In the genomic region with DNA sequence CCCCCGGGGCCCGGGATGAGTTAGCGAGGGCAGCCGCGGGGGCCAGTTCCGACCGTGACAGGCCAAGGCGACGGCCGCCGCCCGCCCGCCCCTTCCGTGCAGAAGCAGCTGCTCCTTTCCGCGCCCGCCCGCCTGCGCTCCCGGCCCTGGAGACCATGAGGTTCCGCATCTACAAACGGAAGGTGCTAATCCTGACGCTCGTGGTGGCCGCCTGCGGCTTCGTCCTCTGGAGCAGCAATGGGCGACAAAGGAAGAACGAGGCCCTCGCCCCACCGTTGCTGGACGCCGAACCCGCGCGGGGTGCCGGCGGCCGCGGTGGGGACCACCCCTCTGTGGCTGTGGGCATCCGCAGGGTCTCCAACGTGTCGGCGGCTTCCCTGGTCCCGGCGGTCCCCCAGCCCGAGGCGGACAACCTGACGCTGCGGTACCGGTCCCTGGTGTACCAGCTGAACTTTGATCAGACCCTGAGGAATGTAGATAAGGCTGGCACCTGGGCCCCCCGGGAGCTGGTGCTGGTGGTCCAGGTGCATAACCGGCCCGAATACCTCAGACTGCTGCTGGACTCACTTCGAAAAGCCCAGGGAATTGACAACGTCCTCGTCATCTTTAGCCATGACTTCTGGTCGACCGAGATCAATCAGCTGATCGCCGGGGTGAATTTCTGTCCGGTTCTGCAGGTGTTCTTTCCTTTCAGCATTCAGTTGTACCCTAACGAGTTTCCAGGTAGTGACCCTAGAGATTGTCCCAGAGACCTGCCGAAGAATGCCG, we compare ENCODE assay signal across 8 cellular contexts. TPM values are rescaled to one million over a fixed set of nuclear protein-coding genes. Genes with fewer than 3 reads are reported as not detected.
DNase-seq lines count a peak whose midpoint lies in the region; ATAC-seq and TF ChIP-seq lines count a peak whose summit lies in the region.

No MANE protein-coding gene starts in this region.

- H3K9me3 Mint-ChIP-seq in MCF 10A (ENCODE audit: unreplicated experiment) = no peaks in the 10 kb centered on the region

- CTCF ChIA-PET in MCF 10A (lab: Yijun Ruan, JAX) = interaction anchor here (0.5 to 2.3 kb wide), 9 partner anchors 10 to 246 kb away, joined by 3 to 13 read pairs (median 4); a partner anchor contains a TSS

- peak overlapping the region; percentile 80 for H3K4me3 ChIP-seq in HL-60 (replicated peaks; ENCODE audit: insufficient read depth, low read length)

- POLR2A ChIA-PET in MCF 10A (lab: Yijun Ruan, JAX) = interaction anchor here (0.5 to 8.1 kb wide), 20 partner anchors 9 to 1030 kb away, joined by 3 to 280 read pairs (median 4); a partner anchor contains a TSS

- DNase-seq in DMS153 (lab: John Stamatoyannopoulos, UW) (peak; percentile 35), HL-60 (ENCODE audit: low read depth in 1 of 2, low spot score in 1 of 2) (peak; percentile 67 to 91), MCF 10A (ENCODE audit: unreplicated experiment) (peak; percentile 46), islet precursor cell (peak; percentile 83), HPDE6-E6E7 (ENCODE audit: extremely low spot score) (no peak)
- peak; percentile 59 for DNase-seq in stimulated activated CD4-positive, alpha-beta T cell treated with anti-CD3 and anti-CD28 coated beads, Interleukin-12 subunit alpha, Interleukin-12 subunit beta, amount 100 ng/mL, for 4 hours

- ATAC-seq in GM19467 (IDR thresholded peaks at IDR 0.05; ENCODE audit: unreplicated experiment) (peak; percentile 20), SK-N-SH treated with all-trans-retinoic acid at 6 μM for 48 hours (peak; percentile 50)

- no peaks in the 10 kb centered on the region for H3K27me3 Mint-ChIP-seq in MCF 10A (ENCODE audit: insufficient read depth, unreplicated experiment)

- H3K27ac Mint-ChIP-seq in MCF 10A (ENCODE audit: low read depth, unreplicated experiment) = peak overlapping the region; percentile 99

- H3K4me1 Mint-ChIP-seq in MCF 10A (ENCODE audit: insufficient read depth, unreplicated experiment) = peaks cover 28% of the 10 kb centered on the region

- H3K4me3 Mint-ChIP-seq in MCF 10A (ENCODE audit: unreplicated experiment) = peak overlapping the region; percentile 99

- no peaks in the 10 kb centered on the region for H3K27me3 ChIP-seq in HL-60 (ENCODE audit: insufficient read depth, poor library complexity, severe bottlenecking)

- intact Hi-C loops in MCF 10A (cut with micrococcal nuclease) = loop anchor here (5.0 kb wide), 1 partner anchor 159 kb away; no protein-coding TSS in a partner anchor

- BruUV-seq in MCF 10A (replicated peaks; lab: Mats Ljungman, UMichigan) = no TSS peak

- no peak for TF ChIP-seq CTCF in HL-60 (IDR thresholded peaks at IDR 0.05; ENCODE audit: insufficient read depth, low read length)
- TF ChIP-seq CTCF in MCF 10A (IDR thresholded peaks at IDR 0.05; ENCODE audit: unreplicated experiment) = no peak

- peak overlapping the region; percentile 96 for H3K27ac ChIP-seq in HL-60 (replicated peaks)

- peaks cover 72% of the 10 kb centered on the region for H3K36me3 Mint-ChIP-seq in MCF 10A (ENCODE audit: insufficient read depth, unreplicated experiment)

TF ChIP-seq in SK-N-SH treated with all-trans-retinoic acid at 6 μM for 48 hours, 23 proteins besides CTCF, POLR2A, EP300 and RAD21:
- TF ChIP-seq, protein P1, sequence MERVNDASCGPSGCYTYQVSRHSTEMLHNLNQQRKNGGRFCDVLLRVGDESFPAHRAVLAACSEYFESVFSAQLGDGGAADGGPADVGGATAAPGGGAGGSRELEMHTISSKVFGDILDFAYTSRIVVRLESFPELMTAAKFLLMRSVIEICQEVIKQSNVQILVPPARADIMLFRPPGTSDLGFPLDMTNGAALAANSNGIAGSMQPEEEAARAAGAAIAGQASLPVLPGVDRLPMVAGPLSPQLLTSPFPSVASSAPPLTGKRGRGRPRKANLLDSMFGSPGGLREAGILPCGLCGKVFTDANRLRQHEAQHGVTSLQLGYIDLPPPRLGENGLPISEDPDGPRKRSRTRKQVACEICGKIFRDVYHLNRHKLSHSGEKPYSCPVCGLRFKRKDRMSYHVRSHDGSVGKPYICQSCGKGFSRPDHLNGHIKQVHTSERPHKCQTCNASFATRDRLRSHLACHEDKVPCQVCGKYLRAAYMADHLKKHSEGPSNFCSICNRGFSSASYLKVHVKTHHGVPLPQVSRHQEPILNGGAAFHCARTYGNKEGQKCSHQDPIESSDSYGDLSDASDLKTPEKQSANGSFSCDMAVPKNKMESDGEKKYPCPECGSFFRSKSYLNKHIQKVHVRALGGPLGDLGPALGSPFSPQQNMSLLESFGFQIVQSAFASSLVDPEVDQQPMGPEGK (CRISPR knock-in tag; IDR thresholded peaks at IDR 0.05; ENCODE audit: borderline replicate concordance) = no peak
- TF ChIP-seq ZNF565 (CRISPR knock-in tag; conservative IDR thresholded peaks at IDR 0.05; ENCODE audit: low read depth) = no peak
- no peak for TF ChIP-seq ZC3H10 (CRISPR knock-in tag; IDR thresholded peaks at IDR 0.05)
- TF ChIP-seq, protein P2, sequence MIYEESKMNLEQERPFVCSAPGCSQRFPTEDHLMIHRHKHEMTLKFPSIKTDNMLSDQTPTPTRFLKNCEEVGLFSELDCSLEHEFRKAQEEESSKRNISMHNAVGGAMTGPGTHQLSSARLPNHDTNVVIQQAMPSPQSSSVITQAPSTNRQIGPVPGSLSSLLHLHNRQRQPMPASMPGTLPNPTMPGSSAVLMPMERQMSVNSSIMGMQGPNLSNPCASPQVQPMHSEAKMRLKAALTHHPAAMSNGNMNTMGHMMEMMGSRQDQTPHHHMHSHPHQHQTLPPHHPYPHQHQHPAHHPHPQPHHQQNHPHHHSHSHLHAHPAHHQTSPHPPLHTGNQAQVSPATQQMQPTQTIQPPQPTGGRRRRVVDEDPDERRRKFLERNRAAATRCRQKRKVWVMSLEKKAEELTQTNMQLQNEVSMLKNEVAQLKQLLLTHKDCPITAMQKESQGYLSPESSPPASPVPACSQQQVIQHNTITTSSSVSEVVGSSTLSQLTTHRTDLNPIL (CRISPR knock-in tag; IDR thresholded peaks at IDR 0.05; ENCODE audit: low read depth) = no peak
- TF ChIP-seq SNAI2 (CRISPR knock-in tag; IDR thresholded peaks at IDR 0.05) = no peak
- no peak for TF ChIP-seq OSR1 (CRISPR knock-in tag; IDR thresholded peaks at IDR 0.05)
- TF ChIP-seq, protein P3, sequence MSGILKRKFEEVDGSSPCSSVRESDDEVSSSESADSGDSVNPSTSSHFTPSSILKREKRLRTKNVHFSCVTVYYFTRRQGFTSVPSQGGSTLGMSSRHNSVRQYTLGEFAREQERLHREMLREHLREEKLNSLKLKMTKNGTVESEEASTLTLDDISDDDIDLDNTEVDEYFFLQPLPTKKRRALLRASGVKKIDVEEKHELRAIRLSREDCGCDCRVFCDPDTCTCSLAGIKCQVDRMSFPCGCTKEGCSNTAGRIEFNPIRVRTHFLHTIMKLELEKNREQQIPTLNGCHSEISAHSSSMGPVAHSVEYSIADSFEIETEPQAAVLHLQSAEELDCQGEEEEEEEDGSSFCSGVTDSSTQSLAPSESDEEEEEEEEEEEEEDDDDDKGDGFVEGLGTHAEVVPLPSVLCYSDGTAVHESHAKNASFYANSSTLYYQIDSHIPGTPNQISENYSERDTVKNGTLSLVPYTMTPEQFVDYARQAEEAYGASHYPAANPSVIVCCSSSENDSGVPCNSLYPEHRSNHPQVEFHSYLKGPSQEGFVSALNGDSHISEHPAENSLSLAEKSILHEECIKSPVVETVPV (CRISPR knock-in tag; IDR thresholded peaks at IDR 0.05) = no peak
- TF ChIP-seq GLIS3 (CRISPR knock-in tag; IDR thresholded peaks at IDR 0.05) = no peak
- TF ChIP-seq BACH2 (CRISPR knock-in tag; IDR thresholded peaks at IDR 0.05; ENCODE audit: borderline replicate concordance) = no peak
- no peak for TF ChIP-seq TOX (CRISPR knock-in tag; IDR thresholded peaks at IDR 0.05; ENCODE audit: borderline replicate concordance)

RNA-seq across cellular contexts. Expression of a gene that starts 0.7 kb away (rescaled TPM):
- total RNA-seq in MCF 10A (2022) = 43.8 and 44.3 TPM in 2 replicates

RNA-seq across cellular contexts. Expression of a gene that starts 0.9 kb away (rescaled TPM):
- 257 and 299 TPM in 2 replicates for total RNA-seq in MCF 10A (2022)

RNA-seq across cellular contexts. Expression of a gene that starts 13.7 kb away (rescaled TPM):
- total RNA-seq in MCF 10A (2022) = 6.8 and 9.9 TPM in 2 replicates

RNA-seq across cellular contexts. Expression of a gene that starts 22.6 kb away (rescaled TPM):
- total RNA-seq in MCF 10A (2022) = 17.0 and 19.8 TPM in 2 replicates

RNA-seq across cellular contexts. Expression of a gene that starts 35.1 kb away (rescaled TPM):
- total RNA-seq in MCF 10A (2022) = 1,499 and 1,837 TPM in 2 replicates
